Comparison of ENCODE assay signal across 10 cellular contexts in the genomic region with DNA sequence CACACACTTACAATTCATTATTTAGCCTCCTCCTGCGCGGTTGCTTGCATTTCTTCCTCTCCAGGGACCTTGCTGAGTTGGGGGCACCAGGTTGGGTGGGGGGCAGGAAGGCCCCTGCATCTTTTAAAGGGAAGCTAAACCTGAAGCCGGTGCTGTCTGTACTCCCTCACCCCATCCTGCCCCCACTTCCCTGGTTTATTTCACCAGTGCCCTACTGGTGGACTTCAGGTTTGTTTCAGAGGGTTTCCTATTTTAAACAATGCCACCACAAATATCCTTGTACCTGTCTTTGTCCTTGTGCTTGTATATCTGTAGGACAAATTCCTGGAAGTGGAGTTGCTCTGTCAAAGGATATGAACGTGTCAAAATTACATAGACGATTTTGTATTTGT. TPM values are rescaled to one million over a fixed set of nuclear protein-coding genes. Genes with fewer than 3 reads are reported as not detected.
A peak's percentile ranks its signal among the peaks of the same experiment; 100 is the strongest.
DNase-seq lines count a peak whose midpoint lies in the region; ATAC-seq and TF ChIP-seq lines count a peak whose summit lies in the region.
"Had no signal": no experiment of that assay in that cellular context is flagged by ENCODE, and none has a peak within 500 bp of the region (broad histone marks: within the 10 kb centered on the region; RNA-seq: fewer than 3 reads in every experiment).

No MANE protein-coding gene starts in this region.

- H4K20me1 ChIP-seq in IMR-90 (ENCODE audit: insufficient read depth, low read length): peaks cover 49% of the 10 kb centered on the region

- 0 out of 2 replicates have a peak overlapping the region, but pooled peaks have one; percentile 0 for H2AK5ac ChIP-seq in IMR-90 (ENCODE audit: low read depth, low read length)
- H2AK5ac ChIP-seq in mesenchymal stem cell (ENCODE audit: low read length, severe bottlenecking): peak overlapping the region; percentile 79

- H2BK15ac ChIP-seq in IMR-90 (ENCODE audit: low read depth, low read length): no peak overlapping the region
- no peak overlapping the region for H2BK15ac ChIP-seq in mesenchymal stem cell (ENCODE audit: low read depth, poor library complexity, severe bottlenecking)

- intact Hi-C loops in IMR-90 (cut with micrococcal nuclease): no loop called here
- intact Hi-C loops in MCF 10A (cut with micrococcal nuclease): no loop called here
- intact Hi-C loops in activated CD4-positive, alpha-beta memory T cell treated with anti-CD3 and anti-CD28 coated beads for 36 hours (cut with micrococcal nuclease): no loop called here
- intact Hi-C loops in head of caudate nucleus (cut with DNase I): no loop called here

- TF ChIP-seq RAD21 in IMR-90 (IDR thresholded peaks at IDR 0.05; ENCODE audit: low read length): no peak

- no peaks in the 10 kb centered on the region for H3K9me3 Mint-ChIP-seq in MCF 10A (ENCODE audit: unreplicated experiment)
- no peaks in the 10 kb centered on the region for H3K9me3 Mint-ChIP-seq in activated CD4-positive, alpha-beta memory T cell treated with anti-CD3 and anti-CD28 coated beads for 36 hours
- H3K9me3 Mint-ChIP-seq: activated B cell treated with CpG ODN at 0.5 μM for 24 hours had no signal

- peaks cover 5% of the 10 kb centered on the region for H3K36me3 Mint-ChIP-seq in MCF 10A (ENCODE audit: insufficient read depth, unreplicated experiment)
- H3K36me3 Mint-ChIP-seq in activated CD4-positive, alpha-beta memory T cell treated with anti-CD3 and anti-CD28 coated beads for 36 hours: no peaks in the 10 kb centered on the region

- DNase-seq in IMR-90: no peak
- no peak for DNase-seq in MCF 10A (ENCODE audit: unreplicated experiment)
- no peak for DNase-seq in mesenchymal stem cell
- no peak for DNase-seq in activated CD4-positive, alpha-beta memory T cell treated with anti-CD3 and anti-CD28 coated beads for 36 hours
- no peak for DNase-seq in head of caudate nucleus
- DNase-seq: activated B cell treated with CpG ODN at 0.5 μM for 24 hours; SJCRH30; stimulated activated naive CD4-positive, alpha-beta T cell had no signal

- CTCF ChIA-PET in IMR-90 (lab: Yijun Ruan, JAX): interaction anchor here (1.0 kb wide), 1 partner anchor 47 kb away, joined by 3 read pairs; no protein-coding TSS in a partner anchor
- CTCF ChIA-PET in MCF 10A (lab: Yijun Ruan, JAX): interaction anchor here (0.6 to 1.8 kb wide), 10 partner anchors 14 to 383 kb away, joined by 3 to 9 read pairs (median 4); no protein-coding TSS in a partner anchor
- CTCF ChIA-PET in activated CD4-positive, alpha-beta memory T cell treated with anti-CD3 and anti-CD28 coated beads for 36 hours (lab: Charles Lee): interaction anchor here (1.2 to 1.3 kb wide), 2 partner anchors 103 to 196 kb away, joined by 3 read pairs; no protein-coding TSS in a partner anchor

- H3K23ac ChIP-seq in IMR-90 (ENCODE audit: low read depth, low read length) (no peak overlapping the region; the same call in 1 of the 2 replicates), mesenchymal stem cell (ENCODE audit: low read length in 2 of 2) (no peak overlapping the region)

- H3K27ac Mint-ChIP-seq in MCF 10A (ENCODE audit: low read depth, unreplicated experiment): peak overlapping the region; percentile 92
- H3K27ac Mint-ChIP-seq in activated CD4-positive, alpha-beta memory T cell treated with anti-CD3 and anti-CD28 coated beads for 36 hours: no peak overlapping the region
- H3K27ac Mint-ChIP-seq: activated B cell treated with CpG ODN at 0.5 μM for 24 hours had no signal

- peak overlapping the region; percentile 13 for H2AK9ac ChIP-seq in IMR-90 (replicated peaks; ENCODE audit: low read depth, low read length, poor library complexity)

- H2BK12ac ChIP-seq in mesenchymal stem cell (ENCODE audit: low read length in 2 of 2): no peak overlapping the region

- H3K27ac ChIP-seq in IMR-90 (ENCODE audit: insufficient read depth, low read length) (peak overlapping the region; percentile 46), mesenchymal stem cell (ENCODE audit: low read length, poor library complexity, severe bottlenecking) (peak overlapping the region; percentile 94), urinary bladder (ENCODE audit: low read depth) (peak overlapping the region; percentile 64)
- H3K27ac ChIP-seq: SJCRH30 had no signal

- no peaks in the 10 kb centered on the region for H3K9me3 ChIP-seq in IMR-90 (ENCODE audit: control insufficient read depth, insufficient read depth, low read length)
- no peaks in the 10 kb centered on the region for H3K9me3 ChIP-seq in mesenchymal stem cell (ENCODE audit: control insufficient read depth, low read length)
- H3K9me3 ChIP-seq: SJCRH30 had no signal

- no peak overlapping the region for H3K9ac ChIP-seq in IMR-90 (ENCODE audit: low read depth, low read length)
- H3K9ac ChIP-seq in mesenchymal stem cell (ENCODE audit: low read length): peak overlapping the region; percentile 72

- H2BK5ac ChIP-seq in IMR-90 (ENCODE audit: low read depth, low read length, poor library complexity, severe bottlenecking) (peak overlapping the region; percentile 46), mesenchymal stem cell (ENCODE audit: low read depth, low read length, poor library complexity, severe bottlenecking) (peak overlapping the region; percentile 61)

- ATAC-seq in IMR-90 (ENCODE audit: low read depth) (no peak; the same call in 1 of the 2 replicates), HG03342 (IDR thresholded peaks at IDR 0.05; ENCODE audit: unreplicated experiment) (no peak)

- peak overlapping the region; percentile 24 for H3K4ac ChIP-seq in IMR-90 (ENCODE audit: low read depth, low read length)
- no peak overlapping the region for H3K4ac ChIP-seq in mesenchymal stem cell (ENCODE audit: low read depth in 1 of 2, low read length in 2 of 2)

- H3K4me1 ChIP-seq in IMR-90 (ENCODE audit: control insufficient read depth, insufficient read depth, low read length) (peaks cover 23% of the 10 kb centered on the region), mesenchymal stem cell (ENCODE audit: control insufficient read depth, insufficient read depth, low read depth, low read length) (peaks cover 23% of the 10 kb centered on the region), urinary bladder (ENCODE audit: insufficient read depth) (no peaks in the 10 kb centered on the region)

- POLR2A ChIA-PET in IMR-90 (lab: Charles Lee; ENCODE audit: unreplicated experiment): interaction anchor here (0.7 kb wide), 1 partner anchor 28 kb away, joined by 3 read pairs; no protein-coding TSS in a partner anchor
- POLR2A ChIA-PET in MCF 10A (lab: Yijun Ruan, JAX): interaction anchor here (0.6 to 6.8 kb wide), 20 partner anchors 8 to 482 kb away, joined by 3 to 44 read pairs (median 6); partner anchors contain the start of genes CUL7, KLC4, KLHDC3 and MEA1
- POLR2A ChIA-PET in activated CD4-positive, alpha-beta memory T cell treated with anti-CD3 and anti-CD28 coated beads for 36 hours (lab: Charles Lee): no interaction called here

- H3K4me2 ChIP-seq in IMR-90 (ENCODE audit: low read depth, low read length) (peak overlapping the region; percentile 31), mesenchymal stem cell (ENCODE audit: low read length, poor library complexity, severe bottlenecking) (peak overlapping the region; percentile 73)

- BruUV-seq in IMR-90 (replicated peaks; lab: Mats Ljungman, UMichigan) (no TSS peak), MCF 10A (replicated peaks; lab: Mats Ljungman, UMichigan) (no TSS peak)

- no peak overlapping the region for H4K8ac ChIP-seq in IMR-90 (ENCODE audit: low read depth in 2 of 2, low read length in 2 of 2)
- H4K8ac ChIP-seq in mesenchymal stem cell (ENCODE audit: low read length): no peak overlapping the region

- H2AFZ ChIP-seq in IMR-90 (replicated peaks; ENCODE audit: low read length, poor library complexity) (peak overlapping the region; percentile 75), mesenchymal stem cell (ENCODE audit: low read depth, low read length) (no peak overlapping the region)

- no peak for TF ChIP-seq POLR2A in IMR-90 (IDR thresholded peaks at IDR 0.05; ENCODE audit: low read depth, low read length)

- H3K56ac ChIP-seq in IMR-90 (ENCODE audit: extremely low read depth, insufficient read depth, low read length): no peak overlapping the region

- H3K36me3 ChIP-seq in IMR-90 (ENCODE audit: control insufficient read depth, insufficient read depth, low read length) (no peaks in the 10 kb centered on the region), mesenchymal stem cell (ENCODE audit: control insufficient read depth in 1 of 2, insufficient read depth in 2 of 2, low read depth in 1 of 2, low read length in 2 of 2) (no peaks in the 10 kb centered on the region), urinary bladder (ENCODE audit: insufficient read depth) (no peaks in the 10 kb centered on the region)
- H3K36me3 ChIP-seq: SJCRH30 had no signal

- 47% methylated on average over 2 of the region's 5 CpGs; no CpG with 5 or more reads in 1 of the 2 experiments for WGBS in IMR-90 (ENCODE audit: extremely low coverage in 2 of 2, insufficient read length in 1 of 2), 2 experiments
- 64% methylated on average over 5 of the region's 5 CpGs for WGBS in mesenchymal stem cell
- WGBS in urinary bladder: 37% methylated on average over 5 of the region's 5 CpGs

- H3K4me3 ChIP-seq in IMR-90 (ENCODE audit: insufficient read depth, low read depth, low read length) (no peak overlapping the region), mesenchymal stem cell (ENCODE audit: insufficient read depth in 1 of 2, low read depth in 1 of 2, low read length in 2 of 2) (peak overlapping the region in 1 of 2 experiments; percentile 37), urinary bladder (ENCODE audit: low read depth, low read length) (no peak overlapping the region)
- H3K4me3 ChIP-seq: SJCRH30 had no signal

- dilution Hi-C loops in IMR-90 (cut with HindIII; ENCODE audit: low sequenced_read_pairs, unreplicated experiment): no loop called here

- no peaks in the 10 kb centered on the region for H3K27me3 Mint-ChIP-seq in MCF 10A (ENCODE audit: insufficient read depth, unreplicated experiment)
- no peaks in the 10 kb centered on the region for H3K27me3 Mint-ChIP-seq in activated CD4-positive, alpha-beta memory T cell treated with anti-CD3 and anti-CD28 coated beads for 36 hours
- H3K27me3 Mint-ChIP-seq: activated B cell treated with CpG ODN at 0.5 μM for 24 hours had no signal

- TF ChIP-seq CTCF in IMR-90 (conservative IDR thresholded peaks at IDR 0.05; ENCODE audit: low read depth, low read length) (no peak), MCF 10A (IDR thresholded peaks at IDR 0.05; ENCODE audit: unreplicated experiment) (no peak)

- no peak overlapping the region for H4K91ac ChIP-seq in IMR-90 (ENCODE audit: insufficient read depth, low read depth, low read length)
- H4K91ac ChIP-seq in mesenchymal stem cell (ENCODE audit: low read length): no peak overlapping the region

- H4K5ac ChIP-seq in IMR-90 (ENCODE audit: low read depth, low read length): no peak overlapping the region

- H3K79me1 ChIP-seq in IMR-90 (ENCODE audit: low read depth in 1 of 2, low read length in 2 of 2) (peaks cover 34 to 77% of the 10 kb centered on the region in 2 experiments), mesenchymal stem cell (replicated peaks; ENCODE audit: low read length, poor library complexity, severe bottlenecking) (peaks cover 1% of the 10 kb centered on the region)

- peak overlapping the region; percentile 55 for H3K4me3 Mint-ChIP-seq in MCF 10A (ENCODE audit: unreplicated experiment)
- H3K4me3 Mint-ChIP-seq in activated CD4-positive, alpha-beta memory T cell treated with anti-CD3 and anti-CD28 coated beads for 36 hours: no peak overlapping the region
- H3K4me3 Mint-ChIP-seq: activated B cell treated with CpG ODN at 0.5 μM for 24 hours had no signal

- H3K14ac ChIP-seq in IMR-90 (replicated peaks; ENCODE audit: low read depth, low read length) (no peak overlapping the region; the same call in 1 of the 2 replicates), mesenchymal stem cell (ENCODE audit: low read length in 2 of 2) (no peak overlapping the region)

- no peak overlapping the region for H3K18ac ChIP-seq in IMR-90 (ENCODE audit: low read depth, low read length)
- peak overlapping the region in 1 of 2 experiments; percentile 22 for H3K18ac ChIP-seq in mesenchymal stem cell (ENCODE audit: low read depth in 1 of 2, low read length in 2 of 2)

- peaks cover 31% of the 10 kb centered on the region for H3K4me1 Mint-ChIP-seq in MCF 10A (ENCODE audit: insufficient read depth, unreplicated experiment)
- H3K4me1 Mint-ChIP-seq in activated CD4-positive, alpha-beta memory T cell treated with anti-CD3 and anti-CD28 coated beads for 36 hours (ENCODE audit: low read depth): peaks cover 14% of the 10 kb centered on the region
- H3K4me1 Mint-ChIP-seq: activated B cell treated with CpG ODN at 0.5 μM for 24 hours had no signal

- no peak overlapping the region for H2BK20ac ChIP-seq in IMR-90 (ENCODE audit: low read depth, low read length)

- in situ Hi-C loops in IMR-90 (cut with MboI; ENCODE audit: low sequenced_read_pairs): no loop called here

- H2BK120ac ChIP-seq in IMR-90 (ENCODE audit: low read depth, low read length): no peak overlapping the region
- no peak overlapping the region for H2BK120ac ChIP-seq in mesenchymal stem cell (ENCODE audit: low read depth, low read length)

- peaks cover 21% of the 10 kb centered on the region for H3K9me1 ChIP-seq in IMR-90 (ENCODE audit: insufficient read depth, low read length)

- no peaks in the 10 kb centered on the region for H3K27me3 ChIP-seq in IMR-90 (ENCODE audit: control insufficient read depth, insufficient read depth, low read length)
- no peaks in the 10 kb centered on the region for H3K27me3 ChIP-seq in mesenchymal stem cell (ENCODE audit: control insufficient read depth in 1 of 2, insufficient read depth in 1 of 2, low read length in 2 of 2)
- H3K27me3 ChIP-seq: SJCRH30 had no signal

RNA-seq across cellular contexts. Expression of gene PTK7, which starts 21.0 kb away (rescaled TPM):
- 44.4 and 47.1 TPM in 2 replicates for total RNA-seq in IMR-90 (2012; rRNA removed)
- 122 and 142 TPM in 2 replicates for polyA plus RNA-seq in IMR-90 (2012; rRNA removed)
- 77.1 and 216 TPM in 2 replicates for polyA plus RNA-seq in IMR-90 (2012; cell fraction: cytosol; rRNA removed)
- polyA plus RNA-seq in IMR-90 (2012; cell fraction: nucleus; rRNA removed; ENCODE audit: low replicate concordance): 374 and 547 TPM in 2 replicates
- total RNA-seq in MCF 10A (2022): 42.6 and 48.4 TPM in 2 replicates
- polyA plus RNA-seq in mesenchymal stem cell (2013, experiment 1 of 2): 73.1 TPM
- 71.9 TPM for polyA plus RNA-seq in mesenchymal stem cell (2013, experiment 2 of 2)
- total RNA-seq in urinary bladder: 89.6 TPM
- 49.6 TPM for polyA plus RNA-seq in urinary bladder
- total RNA-seq in activated CD4-positive, alpha-beta memory T cell treated with anti-CD3 and anti-CD28 coated beads for 36 hours: 1 to 10 TPM; 1.3 to 1.5 TPM

RNA-seq across cellular contexts. Expression of gene KLC4, which starts 37.7 kb away (rescaled TPM):
- total RNA-seq in IMR-90 (2012; rRNA removed) (9.7 and 10.9 TPM in 2 replicates), MCF 10A (2022) (17.5 and 23.4 TPM in 2 replicates), urinary bladder (17.1 TPM)
- polyA plus RNA-seq in IMR-90 (2012; rRNA removed) (12.4 and 13.0 TPM in 2 replicates), urinary bladder (31.9 TPM)
- 7.7 and 11.3 TPM in 2 replicates for polyA plus RNA-seq in IMR-90 (2012; cell fraction: cytosol; rRNA removed)
- polyA plus RNA-seq in IMR-90 (2012; cell fraction: nucleus; rRNA removed; ENCODE audit: low replicate concordance): 63.8 and 69.4 TPM in 2 replicates
- polyA plus RNA-seq in mesenchymal stem cell (2013, experiment 1 of 2): 9.8 TPM
- polyA plus RNA-seq in mesenchymal stem cell (2013, experiment 2 of 2): 10.1 TPM
- 10 to 100 TPM; 11.0 to 11.9 TPM for total RNA-seq in activated CD4-positive, alpha-beta memory T cell treated with anti-CD3 and anti-CD28 coated beads for 36 hours

RNA-seq across cellular contexts. Expression of gene MRPL2, which starts 37.9 kb away (rescaled TPM):
- 15.8 and 18.1 TPM in 2 replicates for total RNA-seq in IMR-90 (2012; rRNA removed)
- 45.9 and 46.8 TPM in 2 replicates for polyA plus RNA-seq in IMR-90 (2012; rRNA removed)
- polyA plus RNA-seq in IMR-90 (2012; cell fraction: cytosol; rRNA removed): 23.2 and 43.0 TPM in 2 replicates
- polyA plus RNA-seq in IMR-90 (2012; cell fraction: nucleus; rRNA removed; ENCODE audit: low replicate concordance): 38.5 and 46.5 TPM in 2 replicates
- 155 and 174 TPM in 2 replicates for total RNA-seq in MCF 10A (2022)
- polyA plus RNA-seq in mesenchymal stem cell (2013, experiment 1 of 2): 41.7 TPM
- polyA plus RNA-seq in mesenchymal stem cell (2013, experiment 2 of 2): 38.3 TPM
- 9.3 TPM for total RNA-seq in urinary bladder
- polyA plus RNA-seq in urinary bladder: 61.6 TPM
- total RNA-seq in activated CD4-positive, alpha-beta memory T cell treated with anti-CD3 and anti-CD28 coated beads for 36 hours: 10 to 100 TPM; 91.0 to 95.4 TPM

RNA-seq across cellular contexts. Expression of gene CUL7, which starts 43.4 kb away (rescaled TPM):
- 33.3 and 39.3 TPM in 2 replicates for total RNA-seq in IMR-90 (2012; rRNA removed)
- 38.0 and 39.9 TPM in 2 replicates for polyA plus RNA-seq in IMR-90 (2012; rRNA removed)
- polyA plus RNA-seq in IMR-90 (2012; cell fraction: cytosol; rRNA removed): 21.6 and 30.2 TPM in 2 replicates
- polyA plus RNA-seq in IMR-90 (2012; cell fraction: nucleus; rRNA removed; ENCODE audit: low replicate concordance): 102 and 140 TPM in 2 replicates
- 22.7 and 31.4 TPM in 2 replicates for total RNA-seq in MCF 10A (2022)
- 20.3 TPM for polyA plus RNA-seq in mesenchymal stem cell (2013, experiment 1 of 2)
- polyA plus RNA-seq in mesenchymal stem cell (2013, experiment 2 of 2): 19.0 TPM
- total RNA-seq in urinary bladder: 26.5 TPM
- polyA plus RNA-seq in urinary bladder: 10.8 TPM
- total RNA-seq in activated CD4-positive, alpha-beta memory T cell treated with anti-CD3 and anti-CD28 coated beads for 36 hours: 10 to 100 TPM; 23.2 to 23.8 TPM

Comparison
In these comparisons a context has a peak if more than half of its experiments do, and no peak if none do; other contexts are left out.
1. RNA of gene PTK7, which starts 21.0 kb away (total RNA-seq): 89.6 TPM in urinary bladder (single experiment), 44.4 to 47.1 TPM in IMR-90 and 42.6 to 48.4 TPM in MCF 10A; 1.3 to 1.5 TPM in activated CD4-positive, alpha-beta memory T cell treated with anti-CD3 and anti-CD28 coated beads for 36 hours; every median in the first group is over 10 times any median in the second.
2. Peak in every context shown above with its lines, with median percentiles within 50 percentile points of each other: H3K27ac ChIP-seq.